In the genomic region with DNA sequence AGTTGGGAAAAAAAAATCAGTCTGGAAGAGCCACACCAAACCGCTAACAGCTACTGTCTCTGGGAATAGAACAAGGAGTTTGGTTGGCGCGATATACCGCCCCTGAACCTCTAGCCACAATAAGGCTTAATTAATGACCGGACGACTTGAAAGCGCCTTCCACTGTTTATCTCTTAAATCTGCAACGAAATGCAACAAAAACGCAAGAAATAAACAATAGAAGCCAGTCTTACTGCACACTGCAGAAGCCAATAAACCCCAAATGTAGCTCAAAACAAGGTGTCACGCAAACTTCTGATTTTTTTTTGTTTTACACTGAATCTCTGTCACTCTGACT, we compare ENCODE assay signal across 8 cellular contexts. TPM values are rescaled to one million over a fixed set of nuclear protein-coding genes. Genes with fewer than 3 reads are reported as not detected.
DNase-seq lines count a peak whose midpoint lies in the region; ATAC-seq, FAIRE-seq and TF ChIP-seq lines count a peak whose summit lies in the region.

No MANE protein-coding gene starts in this region.

- H3K4me3 Mint-ChIP-seq in neural progenitor cell: peak overlapping the region; percentile 80

- H3K27me3 ChIP-seq in NT2/D1 (ENCODE audit: insufficient read depth, insufficient read length): no peaks in the 10 kb centered on the region
- no peaks in the 10 kb centered on the region for H3K27me3 ChIP-seq in neural progenitor cell

- H3K36me3 ChIP-seq in NT2/D1 (ENCODE audit: insufficient read depth, insufficient read length, low read length) (peaks cover 15% of the 10 kb centered on the region), neural progenitor cell (no peaks in the 10 kb centered on the region)

- H3K4me3 ChIP-seq in GM08714 (ENCODE audit: low read length) (peak overlapping the region; percentile 74), NT2/D1 (ENCODE audit: insufficient read length, low read depth) (peak overlapping the region; percentile 26), neural progenitor cell (peak overlapping the region; percentile 39)

- peak overlapping the region; percentile 79 for H3K9ac ChIP-seq in NT2/D1 (ENCODE audit: insufficient read length, low read depth)
- H3K9ac ChIP-seq in neural progenitor cell: no peak overlapping the region

- peaks cover 9% of the 10 kb centered on the region for H3K36me3 Mint-ChIP-seq in neural progenitor cell

- peak overlapping the region; percentile 100 for H3K27ac ChIP-seq in neural progenitor cell

- no peak overlapping the region for H2AFZ ChIP-seq in neural progenitor cell (replicated peaks)

- peaks cover 31% of the 10 kb centered on the region for H3F3A ChIP-seq in neural progenitor cell (ENCODE audit: low read depth)

- DNase-seq in NT2/D1 (ENCODE audit: low read depth, low spot score): no peak
- peak; percentile 24 for DNase-seq in epidermal melanocyte (ENCODE audit: insufficient read length, low spot score)
- peak; percentile 61 for DNase-seq in neural progenitor cell (ENCODE audit: low spot score)
- no peak for DNase-seq in NCI-H2107 (lab: John Stamatoyannopoulos, UW)
- DNase-seq in D721Med (ENCODE audit: insufficient read length, low spot score): no peak
- no peak for DNase-seq in activated gamma-delta T cell (lab: John Stamatoyannopoulos, UW)

- no peak for ATAC-seq in GM21367 (IDR thresholded peaks at IDR 0.05; ENCODE audit: unreplicated experiment)

- peaks cover 33% of the 10 kb centered on the region for H3K4me1 Mint-ChIP-seq in neural progenitor cell

- H3K27me3 Mint-ChIP-seq in neural progenitor cell (ENCODE audit: insufficient read depth, low read depth): peaks cover 18% of the 10 kb centered on the region

- H3K9me3 ChIP-seq in NT2/D1 (ENCODE audit: insufficient read depth, low read length) (no peaks in the 10 kb centered on the region), neural progenitor cell (ENCODE audit: low read depth) (no peaks in the 10 kb centered on the region)

- H3K4me2 ChIP-seq in neural progenitor cell: peak overlapping the region; percentile 71

- TF ChIP-seq CTCF in neural progenitor cell (IDR thresholded peaks at IDR 0.05) (no peak), D721Med (IDR thresholded peaks at IDR 0.05; ENCODE audit: insufficient read depth, missing control alignments) (no peak)

- H3K79me2 ChIP-seq in neural progenitor cell (ENCODE audit: low read depth): no peaks in the 10 kb centered on the region

- peak overlapping the region; percentile 100 for H3K27ac Mint-ChIP-seq in neural progenitor cell

- no peak for FAIRE-seq in D721Med (lab: Jason Lieb, UNC)

- H3K9me3 Mint-ChIP-seq in neural progenitor cell: peaks cover 11% of the 10 kb centered on the region

- H3K4me1 ChIP-seq in NT2/D1 (ENCODE audit: insufficient read depth, insufficient read length) (peaks cover 4% of the 10 kb centered on the region), neural progenitor cell (peaks cover 8% of the 10 kb centered on the region)

- no peaks in the 10 kb centered on the region for H4K20me1 ChIP-seq in neural progenitor cell (ENCODE audit: low read depth)

RNA-seq across cellular contexts. Expression of a gene that starts 10.9 kb away (rescaled TPM):
- 1.4 and 1.7 TPM in 2 replicates for total RNA-seq in neural progenitor cell (ENCODE audit: low replicate concordance)

RNA-seq across cellular contexts. Expression of a gene that starts 12.1 kb away (rescaled TPM):
- total RNA-seq in neural progenitor cell (ENCODE audit: low replicate concordance): not detected in 2 replicates

RNA-seq across cellular contexts. Expression of a gene that starts 19.0 kb away (rescaled TPM):
- 2.2 and 6.6 TPM in 2 replicates for total RNA-seq in neural progenitor cell (ENCODE audit: low replicate concordance)

RNA-seq across cellular contexts. Expression of a gene that starts 23.8 kb away (rescaled TPM):
- 0.09 TPM in 1 of 2 replicates, not detected in the other for total RNA-seq in neural progenitor cell (ENCODE audit: low replicate concordance)

RNA-seq across cellular contexts. Expression of a gene that starts 31.3 kb away (rescaled TPM):
- 0.65 and 0.84 TPM in 2 replicates for total RNA-seq in neural progenitor cell (ENCODE audit: low replicate concordance)

Comparison
In these comparisons a context has a peak if more than half of its experiments do, and no peak if none do; other contexts are left out.
1. DNase-seq: peak in epidermal melanocyte (single experiment) and neural progenitor cell (single experiment); none in NT2/D1 (single experiment), NCI-H2107 (single experiment), D721Med (single experiment) and activated gamma-delta T cell (single experiment).
2. Peak in every context shown above with its lines, with median percentiles within 50 percentile points of each other: H3K4me3 ChIP-seq.